9 cellular contexts compared by ENCODE assay signal in the genomic region with DNA sequence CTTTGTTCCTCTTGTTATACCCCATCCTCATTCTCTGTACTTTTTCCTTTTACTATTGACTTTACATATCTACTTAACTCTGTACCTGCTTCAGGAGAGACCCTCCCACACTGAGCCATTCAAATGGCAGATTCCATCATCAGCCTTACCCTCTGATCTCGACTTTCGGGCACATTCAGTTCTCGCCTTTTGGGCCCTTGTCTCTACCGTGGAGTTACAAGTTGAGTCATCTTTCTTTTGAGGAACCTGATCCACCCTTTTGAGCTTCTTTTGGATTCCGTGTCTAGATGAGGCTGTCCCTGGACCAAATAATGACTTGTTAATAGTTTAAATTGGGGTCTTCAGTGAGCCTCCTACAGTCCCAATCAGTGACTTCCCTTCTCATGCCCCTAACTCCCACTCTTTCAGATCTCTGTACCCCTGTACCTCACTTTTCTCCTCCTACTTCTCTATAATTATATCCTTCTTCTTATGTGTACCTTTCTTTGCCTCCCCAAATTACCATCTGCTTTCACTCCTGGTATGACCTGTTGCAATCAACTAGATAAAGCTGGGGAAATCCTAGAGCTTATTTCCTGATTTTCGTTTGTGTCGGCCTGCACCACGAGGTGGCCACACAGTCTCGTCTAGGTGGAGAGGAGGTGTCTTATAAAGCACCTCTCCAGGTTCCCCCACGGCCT. TPM values are rescaled to one million over a fixed set of nuclear protein-coding genes. Genes with fewer than 3 reads are reported as not detected.
DNase-seq lines count a peak whose midpoint lies in the region; ATAC-seq and TF ChIP-seq lines count a peak whose summit lies in the region.
"Had no signal": no experiment of that assay in that cellular context is flagged by ENCODE, and none has a peak within 500 bp of the region (broad histone marks: within the 10 kb centered on the region; RNA-seq: fewer than 3 reads in every experiment).

No MANE protein-coding gene starts in this region.

- no peaks in the 10 kb centered on the region for H3K27me3 ChIP-seq in Karpas-422 (ENCODE audit: low read length)

- no peaks in the 10 kb centered on the region for H3K9me3 ChIP-seq in Karpas-422 (ENCODE audit: low read length)
- H3K9me3 ChIP-seq in mucosa of descending colon: no peaks in the 10 kb centered on the region
- H3K9me3 ChIP-seq: psoas muscle had no signal

- peaks cover 51% of the 10 kb centered on the region for H3K4me1 ChIP-seq in Karpas-422 (ENCODE audit: low read length)
- H3K4me1 ChIP-seq in mucosa of descending colon (ENCODE audit: low read depth): no peaks in the 10 kb centered on the region
- H3K4me1 ChIP-seq: psoas muscle had no signal

- H3K36me3 ChIP-seq in Karpas-422 (ENCODE audit: insufficient read depth, low read length) (peaks cover 55% of the 10 kb centered on the region), mucosa of descending colon (ENCODE audit: low read depth) (no peaks in the 10 kb centered on the region)

- intact Hi-C loops in mucosa of descending colon (cut with DNase I, micrococcal nuclease): no loop called here

- peak overlapping the region; percentile 2; the same call in 1 of the 2 replicates for H2AFZ ChIP-seq in Karpas-422 (ENCODE audit: low read length)

- ATAC-seq in activated CD4-positive, CD25-positive, alpha-beta regulatory T cell treated with anti-CD3 and anti-CD28 coated beads, Interleukin-2, amount 50 U/mL, for 24 hours: peak; percentile 55 to 63
- peak; percentile 61 for ATAC-seq in GM21717 (IDR thresholded peaks at IDR 0.05; ENCODE audit: unreplicated experiment)
- peak; percentile 56 for ATAC-seq in mucosa of descending colon
- ATAC-seq: psoas muscle had no signal

- H3K4me3 ChIP-seq in Karpas-422 (ENCODE audit: low read length) (peak overlapping the region; percentile 61; the same call in 1 of the 2 replicates), mucosa of descending colon (no peak overlapping the region)
- H3K4me3 ChIP-seq: psoas muscle had no signal

- peak overlapping the region; percentile 90 for H3K27ac ChIP-seq in Karpas-422 (ENCODE audit: low read length)
- H3K27ac ChIP-seq: psoas muscle had no signal

- H4K20me1 ChIP-seq in Karpas-422 (ENCODE audit: insufficient read depth, low read depth, low read length): no peaks in the 10 kb centered on the region

- H3K79me2 ChIP-seq in Karpas-422 (ENCODE audit: low read length): peaks cover 7% of the 10 kb centered on the region

- peak overlapping the region; percentile 45 for H3K9ac ChIP-seq in Karpas-422 (ENCODE audit: low read length)

- no peaks in the 10 kb centered on the region for H3K9me2 ChIP-seq in Karpas-422 (replicated peaks; ENCODE audit: insufficient read depth, low read length)

- TF ChIP-seq CTCF in mucosa of descending colon (IDR thresholded peaks at IDR 0.05): no peak

- peak overlapping the region; percentile 71 for H3K4me2 ChIP-seq in Karpas-422 (ENCODE audit: low read depth, low read length, poor library complexity, severe bottlenecking)

- no peak for DNase-seq in activated CD4-positive, CD25-positive, alpha-beta regulatory T cell (lab: John Stamatoyannopoulos, UW)
- peak; percentile 70 for DNase-seq in Karpas-422
- DNase-seq in mucosa of descending colon: no peak
- no peak for DNase-seq in 8988T
- DNase-seq in HK-2 (ENCODE audit: unreplicated experiment): no peak
- no peak for DNase-seq in NCI-H1105 treated with DMSO at 0.1 percent for 48 hours (lab: John Stamatoyannopoulos, UW)
- DNase-seq: psoas muscle had no signal

RNA-seq across cellular contexts. Expression of a gene that starts 17.2 kb away (rescaled TPM):
- 30.8 and 60.6 TPM in 2 replicates for total RNA-seq in Karpas-422 (2014; rRNA removed; shearing (Covaris generic); ENCODE audit: low replicate concordance)
- total RNA-seq in mucosa of descending colon: 10 to 100 TPM; 17.4 to 23.0 (median 22.9) TPM

RNA-seq across cellular contexts. Expression of a gene that starts 23.0 kb away (rescaled TPM):
- 24.2 and 25.8 TPM in 2 replicates for total RNA-seq in Karpas-422 (2014; rRNA removed; shearing (Covaris generic); ENCODE audit: low replicate concordance)
- 1 to 10 TPM; 3.1 to 4.9 (median 3.7) TPM for total RNA-seq in mucosa of descending colon
